ENCODE assay signal across 3 cellular contexts in the genomic region with DNA sequence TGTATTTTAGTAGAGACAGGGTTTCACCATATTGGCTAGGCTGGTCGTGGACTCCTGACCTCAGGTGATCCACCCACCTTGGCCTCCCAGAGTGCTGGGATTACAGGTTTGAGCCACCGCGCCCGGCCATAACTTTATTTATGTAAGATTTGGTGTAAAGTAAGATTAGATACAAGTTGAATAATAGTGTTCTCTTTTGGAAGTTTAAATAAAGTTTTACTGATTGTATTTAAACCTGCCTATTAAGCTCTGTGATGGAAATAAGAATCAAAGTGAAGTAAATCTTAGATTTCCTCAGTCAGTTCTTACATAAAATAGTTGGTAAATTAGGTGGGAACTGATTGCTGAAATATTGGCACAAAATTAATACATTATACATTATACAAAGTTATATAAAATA.
A peak's percentile ranks its signal among the peaks of the same experiment; 100 is the strongest.
TF ChIP-seq lines count a peak whose summit lies in the region.

No MANE protein-coding gene starts in this region.

TF ChIP-seq in HepG2, 621 proteins besides CTCF, POLR2A, EP300 and RAD21 (continues in another document):
- TF ChIP-seq, protein P1, sequence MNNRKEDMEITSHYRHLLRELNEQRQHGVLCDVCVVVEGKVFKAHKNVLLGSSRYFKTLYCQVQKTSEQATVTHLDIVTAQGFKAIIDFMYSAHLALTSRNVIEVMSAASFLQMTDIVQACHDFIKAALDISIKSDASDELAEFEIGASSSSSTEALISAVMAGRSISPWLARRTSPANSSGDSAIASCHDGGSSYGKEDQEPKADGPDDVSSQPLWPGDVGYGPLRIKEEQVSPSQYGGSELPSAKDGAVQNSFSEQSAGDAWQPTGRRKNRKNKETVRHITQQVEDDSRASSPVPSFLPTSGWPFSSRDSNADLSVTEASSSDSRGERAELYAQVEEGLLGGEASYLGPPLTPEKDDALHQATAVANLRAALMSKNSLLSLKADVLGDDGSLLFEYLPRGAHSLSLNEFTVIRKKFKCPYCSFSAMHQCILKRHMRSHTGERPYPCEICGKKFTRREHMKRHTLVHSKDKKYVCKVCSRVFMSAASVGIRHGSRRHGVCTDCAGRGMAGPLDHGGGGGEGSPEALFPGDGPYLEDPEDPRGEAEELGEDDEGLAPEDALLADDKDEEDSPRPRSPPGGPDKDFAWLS (CRISPR knock-in tag; IDR thresholded peaks at IDR 0.05; ENCODE audit: borderline replicate concordance), result no peak
- TF ChIP-seq, protein P2, sequence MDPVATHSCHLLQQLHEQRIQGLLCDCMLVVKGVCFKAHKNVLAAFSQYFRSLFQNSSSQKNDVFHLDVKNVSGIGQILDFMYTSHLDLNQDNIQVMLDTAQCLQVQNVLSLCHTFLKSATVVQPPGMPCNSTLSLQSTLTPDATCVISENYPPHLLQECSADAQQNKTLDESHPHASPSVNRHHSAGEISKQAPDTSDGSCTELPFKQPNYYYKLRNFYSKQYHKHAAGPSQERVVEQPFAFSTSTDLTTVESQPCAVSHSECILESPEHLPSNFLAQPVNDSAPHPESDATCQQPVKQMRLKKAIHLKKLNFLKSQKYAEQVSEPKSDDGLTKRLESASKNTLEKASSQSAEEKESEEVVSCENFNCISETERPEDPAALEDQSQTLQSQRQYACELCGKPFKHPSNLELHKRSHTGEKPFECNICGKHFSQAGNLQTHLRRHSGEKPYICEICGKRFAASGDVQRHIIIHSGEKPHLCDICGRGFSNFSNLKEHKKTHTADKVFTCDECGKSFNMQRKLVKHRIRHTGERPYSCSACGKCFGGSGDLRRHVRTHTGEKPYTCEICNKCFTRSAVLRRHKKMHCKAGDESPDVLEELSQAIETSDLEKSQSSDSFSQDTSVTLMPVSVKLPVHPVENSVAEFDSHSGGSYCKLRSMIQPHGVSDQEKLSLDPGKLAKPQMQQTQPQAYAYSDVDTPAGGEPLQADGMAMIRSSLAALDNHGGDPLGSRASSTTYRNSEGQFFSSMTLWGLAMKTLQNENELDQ (CRISPR knock-in tag; IDR thresholded peaks at IDR 0.05; ENCODE audit: borderline replicate concordance), result no peak
- no peak for TF ChIP-seq FLYWCH1 (CRISPR knock-in tag; IDR thresholded peaks at IDR 0.05)

TF ChIP-seq in GM12878, 131 proteins besides CTCF, POLR2A, EP300 and RAD21:
- no peak for TF ChIP-seq BCL11A (IDR thresholded peaks at IDR 0.05; ENCODE audit: low read depth, low read length)
- TF ChIP-seq, protein P3, sequence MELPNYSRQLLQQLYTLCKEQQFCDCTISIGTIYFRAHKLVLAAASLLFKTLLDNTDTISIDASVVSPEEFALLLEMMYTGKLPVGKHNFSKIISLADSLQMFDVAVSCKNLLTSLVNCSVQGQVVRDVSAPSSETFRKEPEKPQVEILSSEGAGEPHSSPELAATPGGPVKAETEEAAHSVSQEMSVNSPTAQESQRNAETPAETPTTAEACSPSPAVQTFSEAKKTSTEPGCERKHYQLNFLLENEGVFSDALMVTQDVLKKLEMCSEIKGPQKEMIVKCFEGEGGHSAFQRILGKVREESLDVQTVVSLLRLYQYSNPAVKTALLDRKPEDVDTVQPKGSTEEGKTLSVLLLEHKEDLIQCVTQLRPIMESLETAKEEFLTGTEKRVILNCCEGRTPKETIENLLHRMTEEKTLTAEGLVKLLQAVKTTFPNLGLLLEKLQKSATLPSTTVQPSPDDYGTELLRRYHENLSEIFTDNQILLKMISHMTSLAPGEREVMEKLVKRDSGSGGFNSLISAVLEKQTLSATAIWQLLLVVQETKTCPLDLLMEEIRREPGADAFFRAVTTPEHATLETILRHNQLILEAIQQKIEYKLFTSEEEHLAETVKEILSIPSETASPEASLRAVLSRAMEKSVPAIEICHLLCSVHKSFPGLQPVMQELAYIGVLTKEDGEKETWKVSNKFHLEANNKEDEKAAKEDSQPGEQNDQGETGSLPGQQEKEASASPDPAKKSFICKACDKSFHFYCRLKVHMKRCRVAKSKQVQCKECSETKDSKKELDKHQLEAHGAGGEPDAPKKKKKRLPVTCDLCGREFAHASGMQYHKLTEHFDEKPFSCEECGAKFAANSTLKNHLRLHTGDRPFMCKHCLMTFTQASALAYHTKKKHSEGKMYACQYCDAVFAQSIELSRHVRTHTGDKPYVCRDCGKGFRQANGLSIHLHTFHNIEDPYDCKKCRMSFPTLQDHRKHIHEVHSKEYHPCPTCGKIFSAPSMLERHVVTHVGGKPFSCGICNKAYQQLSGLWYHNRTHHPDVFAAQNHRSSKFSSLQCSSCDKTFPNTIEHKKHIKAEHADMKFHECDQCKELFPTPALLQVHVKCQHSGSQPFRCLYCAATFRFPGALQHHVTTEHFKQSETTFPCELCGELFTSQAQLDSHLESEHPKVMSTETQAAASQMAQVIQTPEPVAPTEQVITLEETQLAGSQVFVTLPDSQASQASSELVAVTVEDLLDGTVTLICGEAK (IDR thresholded peaks at IDR 0.05; ENCODE audit: borderline replicate concordance), result peak; percentile 79

TF ChIP-seq in K562, 482 proteins besides CTCF, POLR2A, EP300 and RAD21:
- TF ChIP-seq, protein P4, sequence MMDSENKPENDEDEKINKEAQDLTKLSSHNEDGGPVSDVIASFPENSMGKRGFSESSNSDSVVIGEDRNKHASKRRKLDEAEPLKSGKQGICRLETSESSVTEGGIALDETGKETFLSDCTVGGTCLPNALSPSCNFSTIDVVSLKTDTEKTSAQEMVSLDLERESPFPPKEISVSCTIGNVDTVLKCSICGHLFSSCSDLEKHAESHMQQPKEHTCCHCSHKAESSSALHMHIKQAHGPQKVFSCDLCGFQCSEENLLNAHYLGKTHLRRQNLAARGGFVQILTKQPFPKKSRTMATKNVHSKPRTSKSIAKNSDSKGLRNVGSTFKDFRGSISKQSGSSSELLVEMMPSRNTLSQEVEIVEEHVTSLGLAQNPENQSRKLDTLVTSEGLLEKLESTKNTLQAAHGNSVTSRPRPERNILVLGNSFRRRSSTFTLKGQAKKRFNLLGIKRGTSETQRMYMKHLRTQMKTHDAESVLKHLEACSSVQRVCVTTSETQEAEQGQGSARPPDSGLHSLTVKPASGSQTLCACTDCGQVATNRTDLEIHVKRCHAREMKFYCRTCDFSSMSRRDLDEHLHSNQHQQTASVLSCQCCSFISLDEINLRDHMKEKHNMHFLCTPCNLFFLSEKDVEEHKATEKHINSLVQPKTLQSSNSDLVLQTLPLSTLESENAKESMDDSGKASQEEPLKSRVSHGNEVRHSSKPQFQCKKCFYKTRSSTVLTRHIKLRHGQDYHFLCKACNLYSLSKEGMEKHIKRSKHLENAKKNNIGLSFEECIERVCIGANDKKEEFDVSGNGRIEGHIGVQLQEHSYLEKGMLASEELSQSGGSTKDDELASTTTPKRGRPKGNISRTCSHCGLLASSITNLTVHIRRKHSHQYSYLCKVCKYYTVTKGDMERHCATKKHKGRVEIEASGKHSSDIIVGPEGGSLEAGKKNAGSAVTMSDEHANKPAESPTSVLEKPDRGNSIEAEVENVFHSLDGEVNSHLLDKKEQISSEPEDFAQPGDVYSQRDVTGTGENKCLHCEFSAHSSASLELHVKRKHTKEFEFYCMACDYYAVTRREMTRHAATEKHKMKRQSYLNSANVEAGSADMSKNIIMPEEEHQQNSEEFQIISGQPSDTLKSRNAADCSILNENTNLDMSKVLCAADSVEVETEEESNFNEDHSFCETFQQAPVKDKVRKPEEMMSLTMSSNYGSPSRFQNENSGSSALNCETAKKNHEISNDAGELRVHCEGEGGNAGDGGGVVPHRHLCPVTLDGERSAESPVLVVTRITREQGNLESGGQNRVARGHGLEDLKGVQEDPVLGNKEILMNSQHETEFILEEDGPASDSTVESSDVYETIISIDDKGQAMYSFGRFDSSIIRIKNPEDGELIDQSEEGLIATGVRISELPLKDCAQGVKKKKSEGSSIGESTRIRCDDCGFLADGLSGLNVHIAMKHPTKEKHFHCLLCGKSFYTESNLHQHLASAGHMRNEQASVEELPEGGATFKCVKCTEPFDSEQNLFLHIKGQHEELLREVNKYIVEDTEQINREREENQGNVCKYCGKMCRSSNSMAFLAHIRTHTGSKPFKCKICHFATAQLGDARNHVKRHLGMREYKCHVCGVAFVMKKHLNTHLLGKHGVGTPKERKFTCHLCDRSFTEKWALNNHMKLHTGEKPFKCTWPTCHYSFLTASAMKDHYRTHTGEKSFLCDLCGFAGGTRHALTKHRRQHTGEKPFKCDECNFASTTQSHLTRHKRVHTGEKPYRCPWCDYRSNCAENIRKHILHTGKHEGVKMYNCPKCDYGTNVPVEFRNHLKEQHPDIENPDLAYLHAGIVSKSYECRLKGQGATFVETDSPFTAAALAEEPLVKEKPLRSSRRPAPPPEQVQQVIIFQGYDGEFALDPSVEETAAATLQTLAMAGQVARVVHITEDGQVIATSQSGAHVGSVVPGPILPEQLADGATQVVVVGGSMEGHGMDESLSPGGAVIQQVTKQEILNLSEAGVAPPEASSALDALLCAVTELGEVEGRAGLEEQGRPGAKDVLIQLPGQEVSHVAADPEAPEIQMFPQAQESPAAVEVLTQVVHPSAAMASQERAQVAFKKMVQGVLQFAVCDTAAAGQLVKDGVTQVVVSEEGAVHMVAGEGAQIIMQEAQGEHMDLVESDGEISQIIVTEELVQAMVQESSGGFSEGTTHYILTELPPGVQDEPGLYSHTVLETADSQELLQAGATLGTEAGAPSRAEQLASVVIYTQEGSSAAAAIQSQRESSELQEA (IDR thresholded peaks at IDR 0.05; ENCODE audit: low read depth), result no peak
- TF ChIP-seq, protein P3 (IDR thresholded peaks at IDR 0.05), result peak; percentile 90
- TF ChIP-seq, protein P3 (CRISPR knock-in tag; IDR thresholded peaks at IDR 0.05), result peak; percentile 93
